Comparison of ENCODE assay signal across 1 cellular context in genomic region chr6:35478259-35478658, GRCh38.
TF ChIP-seq lines count a peak whose summit lies in the region.

No MANE protein-coding gene starts in this region.

TF ChIP-seq in H1, 55 proteins besides CTCF, POLR2A, EP300 and RAD21:
- TF ChIP-seq POLR2AphosphoS5 (IDR thresholded peaks at IDR 0.05; ENCODE audit: low read depth, low read length) (peak; percentile 41; the same call in 1 of the 2 replicates), CHD1 (IDR thresholded peaks at IDR 0.05; ENCODE audit: low read depth, low read length) (no peak)
